In the genomic region with DNA sequence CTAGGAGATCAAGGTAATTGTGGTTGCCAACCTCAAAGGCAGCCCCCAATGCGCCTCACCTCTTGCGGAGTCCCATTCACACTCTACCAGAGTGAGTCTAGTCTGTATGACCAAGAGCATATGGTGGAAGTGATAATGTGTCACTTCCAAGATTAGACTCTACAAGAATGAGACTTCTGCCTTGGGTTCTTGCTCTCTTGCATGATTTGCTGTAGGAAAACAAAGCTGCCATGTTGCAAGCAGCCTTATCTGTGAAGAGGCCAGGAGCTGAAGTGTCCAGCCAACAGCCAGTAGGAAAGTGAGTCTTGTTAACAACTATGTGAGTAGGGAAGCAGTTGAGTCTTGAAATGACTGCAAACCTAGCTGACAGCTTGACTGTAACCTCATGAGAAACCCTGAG, we compare ENCODE assay signal across 16 cellular contexts. TPM values are rescaled to one million over a fixed set of nuclear protein-coding genes. Genes with fewer than 3 reads are reported as not detected.
DNase-seq lines count a peak whose midpoint lies in the region; ATAC-seq and TF ChIP-seq lines count a peak whose summit lies in the region.
"Had no signal": no experiment of that assay in that cellular context is flagged by ENCODE, and none has a peak within 500 bp of the region (broad histone marks: within the 10 kb centered on the region; RNA-seq: fewer than 3 reads in every experiment).

No MANE protein-coding gene starts in this region.

- TF ChIP-seq CTCF in cardiac muscle cell (IDR thresholded peaks at IDR 0.05; ENCODE audit: low read depth, low read length): no peak
- TF ChIP-seq CTCF in right atrium auricular region (IDR thresholded peaks at IDR 0.05): no peak

- no peaks in the 10 kb centered on the region for H3K27me3 ChIP-seq in cardiac muscle cell
- no peaks in the 10 kb centered on the region for H3K27me3 ChIP-seq in right atrium auricular region
- H3K27me3 ChIP-seq: testis had no signal

- H3K9me3 ChIP-seq in cardiac muscle cell (ENCODE audit: low read depth) (no peaks in the 10 kb centered on the region), right atrium auricular region (no peaks in the 10 kb centered on the region)
- H3K9me3 ChIP-seq: Caco-2, testis had no signal

- H3K27ac ChIP-seq in cardiac muscle cell: peak overlapping the region; percentile 84
- no peak overlapping the region for H3K27ac ChIP-seq in right atrium auricular region
- H3K27ac ChIP-seq: testis had no signal

- DNase-seq in cardiac muscle cell (ENCODE audit: low read depth in 1 of 2, low spot score in 1 of 2): peak; percentile 31 to 35
- no peak for DNase-seq in right atrium auricular region (ENCODE audit: low spot score)
- peak; percentile 25 for DNase-seq in stimulated activated CD8-positive, alpha-beta memory T cell treated with anti-CD3 and anti-CD28 coated beads, Interleukin-4, amount 100 ng/mL, for 48 hours
- no peak for DNase-seq in left colon
- DNase-seq: activated CD4-positive, CD25-positive, alpha-beta regulatory T cell treated with anti-CD3 and anti-CD28 coated beads, Interleukin-2, amount 50 U/mL, for 72 hours; Caco-2; cerebellar nuclear complex; hippocampal formation; midbrain; NCI-H1930; nucleus accumbens; testis had no signal

- intact Hi-C loops in left colon (cut with DNase I, micrococcal nuclease): no loop called here

- no peaks in the 10 kb centered on the region for H3K27me3 Mint-ChIP-seq in activated T-helper 17 cell treated with anti-CD3 and anti-CD28 coated beads, Interleukin-2, amount 50 U/mL, for 72 hours

- peaks cover 21% of the 10 kb centered on the region for H3K4me1 ChIP-seq in cardiac muscle cell (ENCODE audit: low read depth)
- peaks cover 0 to 30% of the 10 kb centered on the region in 2 donors for H3K4me1 ChIP-seq in right atrium auricular region

- H3K4me3 Mint-ChIP-seq in activated T-helper 17 cell treated with anti-CD3 and anti-CD28 coated beads, Interleukin-2, amount 50 U/mL, for 72 hours: peak overlapping the region; percentile 93
- H3K4me3 Mint-ChIP-seq: T-helper 2 cell treated with Interferon-gamma antibody and Interleukin-4, amounts not matched to agents 5 μg/mL and 100 μg/mL, for 36 hours had no signal

- H3K9me3 Mint-ChIP-seq in activated T-helper 17 cell treated with anti-CD3 and anti-CD28 coated beads, Interleukin-2, amount 50 U/mL, for 72 hours: no peaks in the 10 kb centered on the region
- H3K9me3 Mint-ChIP-seq: T-helper 2 cell treated with Interferon-gamma antibody and Interleukin-4, amounts not matched to agents 5 μg/mL and 100 μg/mL, for 36 hours had no signal

- no peak for ATAC-seq in activated T-helper 17 cell treated with anti-CD3 and anti-CD28 coated beads, Interleukin-2, amount 50 U/mL, for 72 hours (replicated peaks)
- ATAC-seq in HG02642 (IDR thresholded peaks at IDR 0.05; ENCODE audit: poor library complexity, unreplicated experiment) (no peak), left colon (no peak)

- peaks cover 79% of the 10 kb centered on the region for H3K36me3 Mint-ChIP-seq in activated T-helper 17 cell treated with anti-CD3 and anti-CD28 coated beads, Interleukin-2, amount 50 U/mL, for 72 hours (ENCODE audit: low read depth)

- H3K36me3 ChIP-seq in cardiac muscle cell (peaks cover 45% of the 10 kb centered on the region), right atrium auricular region (peaks cover 58% of the 10 kb centered on the region)

- no peak overlapping the region for H3K27ac Mint-ChIP-seq in activated T-helper 17 cell treated with anti-CD3 and anti-CD28 coated beads, Interleukin-2, amount 50 U/mL, for 72 hours
- H3K27ac Mint-ChIP-seq: T-helper 2 cell treated with Interferon-gamma antibody and Interleukin-4, amounts not matched to agents 5 μg/mL and 100 μg/mL, for 36 hours had no signal

- H3K4me1 Mint-ChIP-seq in activated T-helper 17 cell treated with anti-CD3 and anti-CD28 coated beads, Interleukin-2, amount 50 U/mL, for 72 hours: peaks cover 25% of the 10 kb centered on the region

- H3K4me3 ChIP-seq in cardiac muscle cell (no peak overlapping the region), right atrium auricular region (no peak overlapping the region)
- H3K4me3 ChIP-seq: testis had no signal

RNA-seq across cellular contexts. Expression of a gene that starts 3.4 kb away (rescaled TPM):
- total RNA-seq in cardiac muscle cell (11.1 and 14.8 TPM in 2 replicates), right atrium auricular region (10 to 100 TPM; 17.1 to 19.2 TPM), left colon (10 to 100 TPM; 33.2 to 36.6 TPM)
- polyA plus RNA-seq in cardiac muscle cell: 31.0 and 40.8 TPM in 2 replicates
- total RNA-seq in activated T-helper 17 cell treated with anti-CD3 and anti-CD28 coated beads, Interleukin-2, amount 50 U/mL, for 72 hours: 10 to 100 TPM; 40.2 to 57.6 TPM

RNA-seq across cellular contexts. Expression of a gene that starts 30.8 kb away (rescaled TPM):
- total RNA-seq in cardiac muscle cell (0.69 TPM in 1 of 2 replicates, not detected in the other), right atrium auricular region (not detected), left colon (1 to 10 TPM; 2.5 to 9.4 TPM)
- polyA plus RNA-seq in cardiac muscle cell: 0.37 and 0.95 TPM in 2 replicates
- 1 to 10 TPM; 2.0 to 4.0 TPM for total RNA-seq in activated T-helper 17 cell treated with anti-CD3 and anti-CD28 coated beads, Interleukin-2, amount 50 U/mL, for 72 hours
- total RNA-seq: fibroblast of villous mesenchyme had no signal

RNA-seq across cellular contexts. Expression of a gene that starts 42.0 kb away (rescaled TPM):
- total RNA-seq in cardiac muscle cell: 27.9 and 36.6 TPM in 2 replicates
- polyA plus RNA-seq in cardiac muscle cell: 122 and 149 TPM in 2 replicates
- total RNA-seq in right atrium auricular region: 10 to 100 TPM; 29.4 to 31.9 TPM
- total RNA-seq in activated T-helper 17 cell treated with anti-CD3 and anti-CD28 coated beads, Interleukin-2, amount 50 U/mL, for 72 hours: 100 to 1,000 TPM in 1 of 2 donors, 10 to 100 TPM in 1; 93.9 to 152 TPM
- total RNA-seq in left colon: 100 to 1,000 TPM; 153 to 186 TPM

RNA-seq across cellular contexts. Expression of a gene that starts 42.8 kb away (rescaled TPM):
- total RNA-seq in cardiac muscle cell (8.5 and 9.5 TPM in 2 replicates), right atrium auricular region (1 to 10 TPM; 5.9 to 6.6 TPM), left colon (10 to 100 TPM; 19.0 to 22.1 TPM)
- 23.6 and 26.1 TPM in 2 replicates for polyA plus RNA-seq in cardiac muscle cell
- total RNA-seq in activated T-helper 17 cell treated with anti-CD3 and anti-CD28 coated beads, Interleukin-2, amount 50 U/mL, for 72 hours: 10 to 100 TPM; 26.3 to 34.0 TPM

RNA-seq across cellular contexts. Expression of a gene that starts 43.1 kb away (rescaled TPM):
- total RNA-seq in cardiac muscle cell: 79.2 and 95.3 TPM in 2 replicates
- polyA plus RNA-seq in cardiac muscle cell: 54.5 and 62.6 TPM in 2 replicates
- 10 to 100 TPM; 24.4 to 31.8 TPM for total RNA-seq in right atrium auricular region
- total RNA-seq in activated T-helper 17 cell treated with anti-CD3 and anti-CD28 coated beads, Interleukin-2, amount 50 U/mL, for 72 hours: 10 to 100 TPM; 29.7 to 34.2 TPM
- 10 to 100 TPM; 31.7 to 36.6 TPM for total RNA-seq in left colon

Comparison
In these comparisons a context has a peak if more than half of its experiments do, and no peak if none do; other contexts are left out.
1. DNase-seq: peak in cardiac muscle cell (2 of 2) and stimulated activated CD8-positive, alpha-beta memory T cell treated with anti-CD3 and anti-CD28 coated beads, Interleukin-4, amount 100 ng/mL, for 48 hours (single experiment); none in right atrium auricular region (single experiment) and left colon (0 of 2).